In the genomic region with DNA sequence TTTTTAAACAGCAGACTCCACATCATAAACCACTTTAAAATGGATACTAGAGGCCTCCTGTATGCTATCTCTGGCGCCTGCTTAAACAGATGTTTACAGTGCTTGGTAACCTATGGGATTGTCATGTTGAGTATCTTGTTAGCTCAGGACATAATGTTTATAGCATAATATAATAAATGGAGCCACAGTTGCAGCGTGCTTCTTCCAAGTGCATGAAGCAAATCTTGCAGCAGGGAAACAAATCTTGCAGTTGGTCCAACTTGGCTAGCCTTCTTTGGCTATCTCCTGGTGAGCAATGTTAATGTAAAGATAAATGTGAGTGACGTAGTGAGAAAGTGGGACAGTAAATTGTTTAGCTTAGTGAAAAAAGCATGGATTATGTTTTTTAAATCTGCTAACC, we compare ENCODE assay signal across 1 cellular context.
TF ChIP-seq lines count a peak whose summit lies in the region.

No MANE protein-coding gene starts in this region.

TF ChIP-seq in K562, 482 proteins besides CTCF, POLR2A, EP300 and RAD21 (continued from another document):
- TF ChIP-seq, protein P1, sequence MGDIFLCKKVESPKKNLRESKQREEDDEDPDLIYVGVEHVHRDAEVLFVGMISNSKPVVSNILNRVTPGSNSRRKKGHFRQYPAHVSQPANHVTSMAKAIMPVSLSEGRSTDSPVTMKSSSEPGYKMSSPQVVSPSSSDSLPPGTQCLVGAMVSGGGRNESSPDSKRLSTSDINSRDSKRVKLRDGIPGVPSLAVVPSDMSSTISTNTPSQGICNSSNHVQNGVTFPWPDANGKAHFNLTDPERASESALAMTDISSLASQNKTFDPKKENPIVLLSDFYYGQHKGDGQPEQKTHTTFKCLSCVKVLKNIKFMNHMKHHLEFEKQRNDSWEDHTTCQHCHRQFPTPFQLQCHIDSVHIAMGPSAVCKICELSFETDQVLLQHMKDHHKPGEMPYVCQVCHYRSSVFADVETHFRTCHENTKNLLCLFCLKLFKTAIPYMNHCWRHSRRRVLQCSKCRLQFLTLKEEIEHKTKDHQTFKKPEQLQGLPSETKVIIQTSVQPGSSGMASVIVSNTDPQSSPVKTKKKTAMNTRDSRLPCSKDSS (IDR thresholded peaks at IDR 0.05; ENCODE audit: low read depth, partially characterized antibody): no peak
